8 cellular contexts compared by ENCODE assay signal in the genomic region with DNA sequence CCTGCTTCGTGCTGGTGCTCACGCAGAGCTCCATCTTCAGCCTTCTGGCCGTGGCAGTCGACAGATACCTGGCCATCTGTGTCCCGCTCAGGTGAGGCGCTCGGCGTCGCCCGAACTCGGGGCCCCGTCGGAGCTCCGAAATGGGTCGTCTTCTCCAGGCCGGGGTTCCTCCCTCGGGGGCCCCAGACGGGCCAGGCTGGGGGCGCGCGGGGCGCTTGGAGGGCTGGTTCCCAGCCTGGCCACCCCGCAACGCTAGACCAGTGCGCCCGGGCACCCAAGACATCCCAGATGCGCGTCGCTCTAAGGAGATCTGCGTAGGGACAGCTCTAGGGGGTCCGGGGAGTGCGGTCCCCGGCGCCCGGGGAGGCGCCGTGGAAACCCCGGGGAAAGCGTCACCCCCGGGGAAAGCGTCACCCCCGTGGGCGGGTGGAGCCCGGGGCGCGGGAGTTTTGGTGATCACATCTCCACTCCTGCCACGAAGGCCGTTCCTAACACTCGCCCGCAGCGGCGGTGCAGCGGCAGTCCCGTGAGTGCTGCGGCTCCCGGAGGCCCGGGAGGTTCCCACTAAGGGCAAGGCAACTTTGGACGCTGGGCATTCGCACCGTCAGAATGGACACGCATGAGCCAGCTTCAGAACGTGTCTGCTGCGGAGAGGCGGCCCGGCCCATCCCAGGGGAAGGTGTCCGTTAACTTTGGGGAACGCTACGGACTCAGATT. TPM values are rescaled to one million over a fixed set of nuclear protein-coding genes. Genes with fewer than 3 reads are reported as not detected.
DNase-seq lines count a peak whose midpoint lies in the region; ATAC-seq, FAIRE-seq and TF ChIP-seq lines count a peak whose summit lies in the region.

No MANE protein-coding gene starts in this region.

- no peaks in the 10 kb centered on the region for H3K9me1 ChIP-seq in K562 (ENCODE audit: control insufficient read depth, insufficient read depth, low read length)

- CTCF ChIA-PET in CD8-positive, alpha-beta memory T cell (lab: Charles Lee): interaction anchor here (1.2 to 2.3 kb wide), 2 partner anchors 13 to 53 kb away, joined by 4 to 19 read pairs; a partner anchor contains a TSS
- CTCF ChIA-PET in K562 (lab: Yijun Ruan, JAX; ENCODE audit: low intra/inter-chr PET ratio): interaction anchor here (0.6 to 2.2 kb wide), 4 partner anchors 19 to 117 kb away, joined by 3 to 12 read pairs (median 4); no protein-coding TSS in a partner anchor
- CTCF ChIA-PET in HEK293T (lab: Yijun Ruan, JAX): interaction anchor here (0.7 to 2.6 kb wide), 13 partner anchors 9 to 106 kb away, joined by 3 to 14 read pairs (median 5); no protein-coding TSS in a partner anchor

- no peaks in the 10 kb centered on the region for H3K36me3 Mint-ChIP-seq in CD8-positive, alpha-beta memory T cell

- WGBS in K562 (ENCODE audit: insufficient coverage, low coverage, missing lambda C conversion rate): under 1% methylated on average over 26 of the region's 68 CpGs

- peak overlapping the region; percentile 86 for H2AFZ ChIP-seq in K562 (ENCODE audit: low read depth, low read length)

- peak overlapping the region; percentile 77 to 97 for H3K9ac ChIP-seq in K562 (ENCODE audit: insufficient read depth in 1 of 2, low read depth in 2 of 2, low read length in 2 of 2)

- peak in 1 of 5 donors; percentile 3 for DNase-seq in CD8-positive, alpha-beta memory T cell
- DNase-seq in LoVo (ENCODE audit: low spot score) (peak; percentile 16), K562 (ENCODE audit: extremely low read depth in 1 of 4, low spot score in 3 of 4) (peak; percentile 34 to 65 (median 51)), left kidney (ENCODE audit: low read depth, low spot score) (peak; percentile 53), HEK293T (ENCODE audit: extremely low spot score) (no peak), cerebellar nuclear complex (lab: John Stamatoyannopoulos, UW) (no peak)
- DNase-seq in stimulated activated CD8-positive, alpha-beta memory T cell treated with anti-CD3 and anti-CD28 coated beads, Interleukin-15, amount 100 ng/mL, for 4 hours (ENCODE audit: low read depth in 2 of 2): peak; percentile 36

- ATAC-seq in K562: peak; percentile 48
- no peak for ATAC-seq in GM21723 (IDR thresholded peaks at IDR 0.05; ENCODE audit: unreplicated experiment)

- peak overlapping the region; percentile 71 to 82 (median 78) for H3K4me3 Mint-ChIP-seq in CD8-positive, alpha-beta memory T cell

- H3K36me3 ChIP-seq in CD8-positive, alpha-beta memory T cell (ENCODE audit: insufficient read depth, low read length): no peaks in the 10 kb centered on the region
- peaks cover 3% of the 10 kb centered on the region; the same call in 1 of the 3 replicates for H3K36me3 ChIP-seq in K562 (ENCODE audit: control insufficient read depth, insufficient read depth, low read length)

- H3K4me3 ChIP-seq in CD8-positive, alpha-beta memory T cell (ENCODE audit: low read length): peak overlapping the region; percentile 39
- peak overlapping the region; percentile 61 for H3K4me3 ChIP-seq in K562

- in situ Hi-C loops in K562 (cut with MboI): loop anchor here (10.0 kb wide), 2 partner anchors 49 to 111 kb away; a partner anchor contains a TSS

- no peaks in the 10 kb centered on the region for H4K20me1 ChIP-seq in K562 (replicated peaks; ENCODE audit: control insufficient read depth, insufficient read depth, low read length)

- no peak for TF ChIP-seq EP300 in K562 (IDR thresholded peaks at IDR 0.05; ENCODE audit: low read length)

- H3K27me3 Mint-ChIP-seq in CD8-positive, alpha-beta memory T cell: peaks cover 24 to 45% of the 10 kb centered on the region in 2 donors

- no peak for TF ChIP-seq RAD21 in K562 (CRISPR knock-in tag; conservative IDR thresholded peaks at IDR 0.05 in 1 of 2, IDR thresholded peaks at IDR 0.05 in 1 of 2)

- intact Hi-C loops in K562 (cut with micrococcal nuclease): loop anchor here (1.0 to 5.0 kb wide), 2 partner anchors 37 to 53 kb away; no protein-coding TSS in a partner anchor

- no peaks in the 10 kb centered on the region for H3K4me1 ChIP-seq in CD8-positive, alpha-beta memory T cell (ENCODE audit: insufficient read depth, low read length)
- H3K4me1 ChIP-seq in K562 (replicated peaks in 1 of 2; ENCODE audit: control insufficient read depth in 2 of 2, insufficient read depth in 2 of 2, low read length in 2 of 2): peaks cover 16 to 36% of the 10 kb centered on the region in 2 experiments; a peak in 4 of 5 replicates

- no peak for FAIRE-seq in K562 (lab: Jason Lieb, UNC)

- no peaks in the 10 kb centered on the region for H3K9me3 Mint-ChIP-seq in CD8-positive, alpha-beta memory T cell

- H3K4me1 Mint-ChIP-seq in CD8-positive, alpha-beta memory T cell: peaks cover 8 to 10% (median 10%) of the 10 kb centered on the region in 3 donors

- peaks cover 34% of the 10 kb centered on the region for H3K79me2 ChIP-seq in K562 (ENCODE audit: control insufficient read depth, insufficient read depth, low read length)

- no peak for TF ChIP-seq CTCF in K562 (IDR thresholded peaks at IDR 0.05 in 2 of 3, conservative IDR thresholded peaks at IDR 0.05 in 1 of 3; ENCODE audit: insufficient read depth in 2 of 3, low read depth in 1 of 3, low read length in 3 of 3)

- TF ChIP-seq POLR2A in K562 (conservative IDR thresholded peaks at IDR 0.05): no peak

- no peak overlapping the region for H3K27ac Mint-ChIP-seq in CD8-positive, alpha-beta memory T cell

- BruUV-seq in K562 (replicated peaks; lab: Mats Ljungman, UMichigan): no TSS peak

- no peaks in the 10 kb centered on the region for H3K27me3 ChIP-seq in CD8-positive, alpha-beta memory T cell (ENCODE audit: insufficient read depth, low read length, poor library complexity, severe bottlenecking)
- no peaks in the 10 kb centered on the region for H3K27me3 ChIP-seq in K562 (ENCODE audit: control insufficient read depth in 2 of 2, insufficient read depth in 2 of 2, low read length in 2 of 2)

- POLR2A ChIA-PET in CD8-positive, alpha-beta memory T cell (lab: Charles Lee): no interaction called here
- POLR2A ChIA-PET in K562 (lab: Yijun Ruan, JAX): interaction anchor here (0.8 to 2.9 kb wide), 8 partner anchors 10 to 54 kb away, joined by 3 to 14 read pairs (median 6); a partner anchor contains a TSS
- POLR2A ChIA-PET in HEK293T (lab: Yijun Ruan, JAX): interaction anchor here (0.6 to 7.4 kb wide), 22 partner anchors 9 to 270 kb away, joined by 3 to 74 read pairs (median 4); a partner anchor contains a TSS

- H3K4me2 ChIP-seq in K562 (ENCODE audit: insufficient read depth, low read length): peak overlapping the region; percentile 90

- peak overlapping the region; percentile 47 for H3K27ac ChIP-seq in CD8-positive, alpha-beta memory T cell (ENCODE audit: low read depth, low read length)
- peak overlapping the region; percentile 70; the same call in 2 of the 3 replicates for H3K27ac ChIP-seq in K562 (ENCODE audit: extremely low read depth, low read depth, low read length)

- no peaks in the 10 kb centered on the region for H3K9me3 ChIP-seq in CD8-positive, alpha-beta memory T cell (ENCODE audit: low read length)
- no peaks in the 10 kb centered on the region for H3K9me3 ChIP-seq in K562 (replicated peaks; ENCODE audit: control insufficient read depth, insufficient read depth, low read depth, low read length)

RNA-seq across cellular contexts. Expression of a gene that starts 0.7 kb away (rescaled TPM):
- total RNA-seq in CD8-positive, alpha-beta memory T cell: under 1 TPM; 0.88 to 0.95 TPM
- polyA plus RNA-seq in CD8-positive, alpha-beta memory T cell: 1.2 TPM
- 21.3 and 28.9 TPM in 2 replicates for total RNA-seq in K562 (2011; cell fraction: chromatin; rRNA removed; ENCODE audit: low replicate concordance)
- total RNA-seq in K562 (2011; cell fraction: nucleolus; rRNA removed): 24.9 and 28.0 TPM in 2 replicates
- total RNA-seq in K562 (2011; cell fraction: nucleoplasm; rRNA removed): 20.6 and 25.3 TPM in 2 replicates
- total RNA-seq in K562 (2014; rRNA removed): 10.5 and 15.7 TPM in 2 replicates
- 9.4 and 10.8 TPM in 2 replicates for total RNA-seq in K562 (2014; rRNA removed; fragmentation: Illumina TruSeq; extraction: Trizol)
- 7.9 and 9.0 TPM in 2 replicates for total RNA-seq in K562 (2015; rRNA removed; fragmentation: Illumina TruSeq; extraction: Trizol)
- 10.7 and 12.2 TPM in 2 replicates for total RNA-seq in K562 (2021)
- 13.7 and 16.6 TPM in 2 replicates for polyA plus RNA-seq in K562 (2011; rRNA removed)
- polyA plus RNA-seq in K562 (2011; cell fraction: cytosol; rRNA removed): 18.2 and 33.7 TPM in 2 replicates
- polyA plus RNA-seq in K562 (2011; cell fraction: nucleus; rRNA removed): 7.3 and 8.3 TPM in 2 replicates
- 7.2 and 8.8 TPM in 2 replicates for polyA plus RNA-seq in K562 (2012)
- polyA plus RNA-seq in K562 (2014; fragmentation: Illumina TruSeq; extraction: Trizol): 9.2 and 10.5 TPM in 2 replicates
- polyA plus RNA-seq in K562 (2014; fragmentation: Nextera tagmentation; extraction: Ambion mirVana): 1 to 10 TPM; 6.4 to 9.2 TPM
- polyA plus RNA-seq in K562 (2014; rRNA removed): 12.7 and 13.7 TPM in 2 replicates
- polyA minus RNA-seq in K562 (2011; rRNA and poly(A)+ RNA removed): 12.5 and 14.5 TPM in 2 replicates
- polyA minus RNA-seq in K562 (2011; cell fraction: cytosol; rRNA and poly(A)+ RNA removed): 8.0 and 10.0 TPM in 2 replicates
- polyA minus RNA-seq in K562 (2011; cell fraction: nucleus; rRNA and poly(A)+ RNA removed): 5.8 and 9.1 TPM in 2 replicates

RNA-seq across cellular contexts. Expression of a gene that starts 53.9 kb away (rescaled TPM):
- total RNA-seq in CD8-positive, alpha-beta memory T cell: 10 to 100 TPM; 11.0 to 12.2 TPM
- 60.4 TPM for polyA plus RNA-seq in CD8-positive, alpha-beta memory T cell
- total RNA-seq in K562 (2011; cell fraction: chromatin; rRNA removed; ENCODE audit: low replicate concordance): 7.0 and 12.4 TPM in 2 replicates
- total RNA-seq in K562 (2011; cell fraction: nucleolus; rRNA removed): 3.3 and 4.0 TPM in 2 replicates
- total RNA-seq in K562 (2011; cell fraction: nucleoplasm; rRNA removed): 4.5 and 7.0 TPM in 2 replicates
- total RNA-seq in K562 (2014; rRNA removed): 15.1 and 15.3 TPM in 2 replicates
- 9.8 and 11.0 TPM in 2 replicates for total RNA-seq in K562 (2014; rRNA removed; fragmentation: Illumina TruSeq; extraction: Trizol)
- 7.9 and 9.5 TPM in 2 replicates for total RNA-seq in K562 (2015; rRNA removed; fragmentation: Illumina TruSeq; extraction: Trizol)
- 6.8 and 9.0 TPM in 2 replicates for total RNA-seq in K562 (2021)
- polyA plus RNA-seq in K562 (2011; rRNA removed): 17.2 and 18.7 TPM in 2 replicates
- 12.4 and 15.1 TPM in 2 replicates for polyA plus RNA-seq in K562 (2011; cell fraction: cytosol; rRNA removed)
- 12.1 and 12.3 TPM in 2 replicates for polyA plus RNA-seq in K562 (2011; cell fraction: nucleus; rRNA removed)
- polyA plus RNA-seq in K562 (2012): 10.6 and 12.0 TPM in 2 replicates
- 7.4 and 10.0 TPM in 2 replicates for polyA plus RNA-seq in K562 (2014; fragmentation: Illumina TruSeq; extraction: Trizol)
- 1 to 10 TPM; 5.9 to 8.0 TPM for polyA plus RNA-seq in K562 (2014; fragmentation: Nextera tagmentation; extraction: Ambion mirVana)
- 15.5 and 22.7 TPM in 2 replicates for polyA plus RNA-seq in K562 (2014; rRNA removed)
- polyA minus RNA-seq in K562 (2011; rRNA and poly(A)+ RNA removed): 8.1 and 10.3 TPM in 2 replicates
- 3.0 and 4.1 TPM in 2 replicates for polyA minus RNA-seq in K562 (2011; cell fraction: cytosol; rRNA and poly(A)+ RNA removed)
- polyA minus RNA-seq in K562 (2011; cell fraction: nucleus; rRNA and poly(A)+ RNA removed): 1.9 and 3.2 TPM in 2 replicates

RNA-seq across cellular contexts. Expression of a gene that starts 54.0 kb away (rescaled TPM):
- total RNA-seq in CD8-positive, alpha-beta memory T cell: 10 to 100 TPM; 30.6 to 34.1 TPM
- 40.5 TPM for polyA plus RNA-seq in CD8-positive, alpha-beta memory T cell
- 24.1 and 46.0 TPM in 2 replicates for total RNA-seq in K562 (2011; cell fraction: chromatin; rRNA removed; ENCODE audit: low replicate concordance)
- 21.0 and 27.5 TPM in 2 replicates for total RNA-seq in K562 (2011; cell fraction: nucleolus; rRNA removed)
- total RNA-seq in K562 (2011; cell fraction: nucleoplasm; rRNA removed): 32.6 and 47.8 TPM in 2 replicates
- 42.0 and 60.8 TPM in 2 replicates for total RNA-seq in K562 (2014; rRNA removed)
- 26.5 and 30.1 TPM in 2 replicates for total RNA-seq in K562 (2014; rRNA removed; fragmentation: Illumina TruSeq; extraction: Trizol)
- 19.1 and 20.3 TPM in 2 replicates for total RNA-seq in K562 (2015; rRNA removed; fragmentation: Illumina TruSeq; extraction: Trizol)
- total RNA-seq in K562 (2021): 23.8 and 25.6 TPM in 2 replicates
- polyA plus RNA-seq in K562 (2011; rRNA removed): 6.3 and 8.1 TPM in 2 replicates
- polyA plus RNA-seq in K562 (2011; cell fraction: cytosol; rRNA removed): 5.9 and 11.5 TPM in 2 replicates
- polyA plus RNA-seq in K562 (2011; cell fraction: nucleus; rRNA removed): 10.5 and 11.8 TPM in 2 replicates
- 19.6 and 25.0 TPM in 2 replicates for polyA plus RNA-seq in K562 (2012)
- 24.6 and 27.6 TPM in 2 replicates for polyA plus RNA-seq in K562 (2014; fragmentation: Illumina TruSeq; extraction: Trizol)
- polyA plus RNA-seq in K562 (2014; fragmentation: Nextera tagmentation; extraction: Ambion mirVana): 10 to 100 TPM in 1 of 2 experiments, 1 to 10 TPM in 1; 8.9 to 10.5 TPM
- 16.1 and 25.3 TPM in 2 replicates for polyA plus RNA-seq in K562 (2014; rRNA removed)
- polyA minus RNA-seq in K562 (2011; rRNA and poly(A)+ RNA removed): 11.0 and 13.2 TPM in 2 replicates
- 12.8 and 13.1 TPM in 2 replicates for polyA minus RNA-seq in K562 (2011; cell fraction: cytosol; rRNA and poly(A)+ RNA removed)
- polyA minus RNA-seq in K562 (2011; cell fraction: nucleus; rRNA and poly(A)+ RNA removed): 22.3 and 23.7 TPM in 2 replicates

Comparison
In these comparisons a context has a peak if more than half of its experiments do, and no peak if none do; other contexts are left out.
1. DNase-seq: peak in LoVo (single experiment), K562 (4 of 4), left kidney (single experiment) and stimulated activated CD8-positive, alpha-beta memory T cell treated with anti-CD3 and anti-CD28 coated beads, Interleukin-15, amount 100 ng/mL, for 4 hours (2 of 2); none in HEK293T (single experiment) and cerebellar nuclear complex (0 of 2).
2. RNA of a gene that starts 0.7 kb away (total RNA-seq): 7.9 to 28.9 TPM in K562; 0.88 to 0.95 TPM in CD8-positive, alpha-beta memory T cell; every median in the first group is over 4 times any median in the second.